ENCODE assay signal across 6 cellular contexts in the genomic region with DNA sequence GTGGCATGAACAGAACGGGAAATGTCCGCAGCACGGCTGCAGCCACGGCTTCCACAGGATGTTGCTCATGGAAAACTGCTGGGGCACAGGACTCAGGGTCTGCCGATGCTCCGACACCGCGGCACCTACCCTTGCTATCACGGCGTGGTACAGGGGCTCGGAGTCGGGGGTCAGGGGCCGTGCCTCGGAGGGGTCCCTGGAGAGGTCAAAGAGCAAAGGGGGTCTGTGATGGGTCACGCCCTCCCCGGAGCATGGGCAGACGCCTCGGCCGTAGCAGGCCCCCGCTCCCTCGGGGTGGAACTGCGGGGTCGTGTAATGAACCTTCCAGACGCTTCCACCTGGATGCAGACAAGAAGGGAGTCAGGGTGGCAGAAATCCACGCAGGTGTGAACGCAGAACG.
"Had no signal": no experiment of that assay in that cellular context is flagged by ENCODE, and none has a peak within 500 bp of the region (broad histone marks: within the 10 kb centered on the region; RNA-seq: fewer than 3 reads in every experiment).

No MANE protein-coding gene starts in this region.

- H3K4me1 Mint-ChIP-seq: IgD-negative memory B cell had no signal

- ATAC-seq: HepG2, K562 had no signal

- H3K4me3 Mint-ChIP-seq: IgD-negative memory B cell had no signal

- H3K4me3 ChIP-seq: K562 had no signal

- DNase-seq: IMR-90, KBM-7 had no signal

- H3K27ac ChIP-seq: HL-60 had no signal

- H3K27ac Mint-ChIP-seq: IgD-negative memory B cell had no signal
